Comparison of ENCODE assay signal across 14 cellular contexts in genomic region chr5:143573568-143574170, GRCh38.
DNase-seq lines count a peak whose midpoint lies in the region; ATAC-seq lines count a peak whose summit lies in the region.
"Had no signal": no experiment of that assay in that cellular context is flagged by ENCODE, and none has a peak within 500 bp of the region (broad histone marks: within the 10 kb centered on the region; RNA-seq: fewer than 3 reads in every experiment).

No MANE protein-coding gene starts in this region.

- H3K27ac Mint-ChIP-seq in activated CD8-positive, alpha-beta memory T cell treated with anti-CD3 and anti-CD28 coated beads, Interleukin-2, amount 10 ng/mL, durations not matched to agents 7 days and 5 days: no peak overlapping the region
- H3K27ac Mint-ChIP-seq: stimulated activated naive CD8-positive, alpha-beta T cell treated with anti-CD3 and anti-CD28 coated beads, Interleukin-15, Interleukin-2, amounts not matched to agents 100 ng/mL and 50 ng/mL, for 24 hours had no signal

- H3K4me1 ChIP-seq in BLaER1 treated with 17β-estradiol and CSF1 and Interleukin-3, amounts not matched to agents 10 nM and 100 nM: peaks cover 0 to 61% (median 19%) of the 10 kb centered on the region in 10 experiments; a peak in 19 of 20 replicates
- H3K4me1 ChIP-seq: SJCRH30 had no signal

- peaks cover 2% of the 10 kb centered on the region for H3K36me3 Mint-ChIP-seq in activated CD8-positive, alpha-beta memory T cell treated with anti-CD3 and anti-CD28 coated beads, Interleukin-2, amount 10 ng/mL, durations not matched to agents 7 days and 5 days

- no peaks in the 10 kb centered on the region for H3K27me3 Mint-ChIP-seq in activated CD8-positive, alpha-beta memory T cell treated with anti-CD3 and anti-CD28 coated beads, Interleukin-2, amount 10 ng/mL, durations not matched to agents 7 days and 5 days

- H3K9me3 ChIP-seq in BLaER1 treated with 17β-estradiol and CSF1 and Interleukin-3, amounts not matched to agents 10 nM and 100 nM (replicated peaks in 1 of 11): peaks cover 0 to 12% (median 0%) of the 10 kb centered on the region in 11 experiments; a peak in 4 of 22 replicates
- H3K9me3 ChIP-seq: SJCRH30 had no signal

- peak overlapping the region in 1 of 10 experiments; percentile 17; a peak in 1 of 20 replicates for H3K4me3 ChIP-seq in BLaER1 treated with 17β-estradiol and CSF1 and Interleukin-3, amounts not matched to agents 10 nM and 100 nM
- H3K4me3 ChIP-seq: cardiac muscle cell, SJCRH30 had no signal

- CTCF ChIA-PET in activated CD8-positive, alpha-beta memory T cell treated with anti-CD3 and anti-CD28 coated beads, Interleukin-2, amount 10 ng/mL, durations not matched to agents 7 days and 5 days (lab: Charles Lee): interaction anchor here (0.9 to 1.7 kb wide), 3 partner anchors 11 to 19 kb away, joined by 3 to 6 read pairs (median 3); no protein-coding TSS in a partner anchor

- H3K9me3 Mint-ChIP-seq in activated CD8-positive, alpha-beta memory T cell treated with anti-CD3 and anti-CD28 coated beads, Interleukin-2, amount 10 ng/mL, durations not matched to agents 7 days and 5 days (ENCODE audit: low read depth): peaks cover 3% of the 10 kb centered on the region

- DNase-seq in kidney glomerular epithelial cell (lab: John Stamatoyannopoulos, UW): peak; percentile 23
- DNase-seq in activated CD8-positive, alpha-beta memory T cell treated with anti-CD3 and anti-CD28 coated beads, Interleukin-2, amount 10 ng/mL, durations not matched to agents 7 days and 5 days: no peak
- no peak for DNase-seq in cerebellar cortex (ENCODE audit: low spot score)
- DNase-seq: activated CD4-positive, alpha-beta T cell treated with anti-CD3 and anti-CD28 coated beads for 1 hour; activated effector memory CD4-positive, alpha-beta T cell treated with anti-CD3 and anti-CD28 coated beads, Interleukin-2, amount 50 U/mL, for 16 hours; SJCRH30; stimulated activated CD4-positive, alpha-beta T cell treated with anti-CD3 and anti-CD28 coated beads, Interleukin-2, amount 100 ng/mL, for 24 hours had no signal

- no peaks in the 10 kb centered on the region for H3K36me3 ChIP-seq in BLaER1 treated with 17β-estradiol and CSF1 and Interleukin-3, amounts not matched to agents 10 nM and 100 nM
- H3K36me3 ChIP-seq: cardiac muscle cell, SJCRH30 had no signal

- peak overlapping the region in 8 of 11 experiments; percentile 17 to 87 (median 74); a peak in 16 of 22 replicates for H3K27ac ChIP-seq in BLaER1 treated with 17β-estradiol and CSF1 and Interleukin-3, amounts not matched to agents 10 nM and 100 nM
- H3K27ac ChIP-seq: cardiac muscle cell, SJCRH30 had no signal

- H3K4me1 Mint-ChIP-seq in activated CD8-positive, alpha-beta memory T cell treated with anti-CD3 and anti-CD28 coated beads, Interleukin-2, amount 10 ng/mL, durations not matched to agents 7 days and 5 days: peaks cover 14% of the 10 kb centered on the region

- H3K4me3 Mint-ChIP-seq in activated CD8-positive, alpha-beta memory T cell treated with anti-CD3 and anti-CD28 coated beads, Interleukin-2, amount 10 ng/mL, durations not matched to agents 7 days and 5 days: no peak overlapping the region
- H3K4me3 Mint-ChIP-seq: stimulated activated naive CD8-positive, alpha-beta T cell treated with anti-CD3 and anti-CD28 coated beads, Interleukin-15, Interleukin-2, amounts not matched to agents 100 ng/mL and 50 ng/mL, for 24 hours had no signal

- peak overlapping the region in 6 of 11 experiments; percentile 24 to 65 (median 54); a peak in 8 of 22 replicates for H3K9ac ChIP-seq in BLaER1 treated with 17β-estradiol and CSF1 and Interleukin-3, amounts not matched to agents 10 nM and 100 nM

- H4K20me1 ChIP-seq in BLaER1 treated with 17β-estradiol and CSF1 and Interleukin-3, amounts not matched to agents 10 nM and 100 nM: no peaks in the 10 kb centered on the region

- peak overlapping the region; percentile 14 to 86 (median 44); a peak in 20 of 22 replicates for H3K4me2 ChIP-seq in BLaER1 treated with 17β-estradiol and CSF1 and Interleukin-3, amounts not matched to agents 10 nM and 100 nM

- H3K27me3 ChIP-seq in BLaER1 treated with 17β-estradiol and CSF1 and Interleukin-3, amounts not matched to agents 10 nM and 100 nM: no peaks in the 10 kb centered on the region
- H3K27me3 ChIP-seq: cardiac muscle cell had no signal

- peak; percentile 66 for ATAC-seq in GM21390 (IDR thresholded peaks at IDR 0.05; ENCODE audit: unreplicated experiment)
- peak; percentile 70 for ATAC-seq in HG03354 (IDR thresholded peaks at IDR 0.05; ENCODE audit: poor library complexity, severe bottlenecking, unreplicated experiment)
- ATAC-seq in activated CD8-positive, alpha-beta memory T cell treated with anti-CD3 and anti-CD28 coated beads, Interleukin-2, amount 10 ng/mL, durations not matched to agents 7 days and 5 days: no peak
- ATAC-seq in GM19455 (IDR thresholded peaks at IDR 0.05; ENCODE audit: unreplicated experiment): no peak
- no peak for ATAC-seq in GM21737 (IDR thresholded peaks at IDR 0.05; ENCODE audit: unreplicated experiment)

Comparison
In these comparisons a context has a peak if more than half of its experiments do, and no peak if none do; other contexts are left out.
1. ATAC-seq: peak in GM21390 (single experiment) and HG03354 (single experiment); none in activated CD8-positive, alpha-beta memory T cell treated with anti-CD3 and anti-CD28 coated beads, Interleukin-2, amount 10 ng/mL, durations not matched to agents 7 days and 5 days (single experiment), GM19455 (single experiment) and GM21737 (single experiment).